25 cellular contexts compared by ENCODE assay signal in genomic region chr22:45769569-45770210, GRCh38.
DNase-seq lines count a peak whose midpoint lies in the region; ATAC-seq and TF ChIP-seq lines count a peak whose summit lies in the region.
"Had no signal": no experiment of that assay in that cellular context is flagged by ENCODE, and none has a peak within 500 bp of the region (broad histone marks: within the 10 kb centered on the region; RNA-seq: fewer than 3 reads in every experiment).

No MANE protein-coding gene starts in this region.

- H3K4me3 ChIP-seq in BJ (ENCODE audit: low read depth, low read length) (no peak overlapping the region), GM23248 (no peak overlapping the region)
- H3K4me3 ChIP-seq: body of pancreas, coronary artery, lung, SJSA1, transverse colon had no signal

- CTCF ChIA-PET in BJ (lab: Yijun Ruan, JAX) = interaction anchor here (0.8 to 1.9 kb wide), 2 partner anchors 16 to 38 kb away, joined by 3 to 4 read pairs; no protein-coding TSS in a partner anchor

- H3K36me3 ChIP-seq in BJ (ENCODE audit: control insufficient read depth, insufficient read depth, low read length) (peaks cover 1% of the 10 kb centered on the region; the same call in 1 of the 2 replicates), GM23248 (ENCODE audit: low read depth) (peaks cover 21% of the 10 kb centered on the region)
- H3K36me3 ChIP-seq: transverse colon had no signal

- DNase-seq in BJ (ENCODE audit: low read depth) (peak; percentile 50), GM23248 (peak; percentile 19), RPMI8226 (peak; percentile 58), mesothelial cell of epicardium (ENCODE audit: low spot score in 2 of 2, unreplicated experiment in 2 of 2) (no peak), amygdala (lab: John Stamatoyannopoulos, UW) (no peak), NCI-H2107 treated with DMSO at 0.1 percent for 48 hours (lab: John Stamatoyannopoulos, UW; ENCODE audit: unreplicated experiment) (no peak)
- DNase-seq in naive thymus-derived CD8-positive, alpha-beta T cell = no peak
- DNase-seq: activated CD8-positive, alpha-beta T cell treated with anti-CD3 and anti-CD28 coated beads, Interleukin-2, amount 10 ng/mL, durations not matched to agents 7 days and 5 days; activated naive CD8-positive, alpha-beta T cell treated with anti-CD3 and anti-CD28 coated beads for 36 hours; body of pancreas; islet precursor cell; natural killer cell; NCI-H1092; NCI-H2081; NCI-H510A; stimulated activated naive CD8-positive, alpha-beta T cell treated with anti-CD3 and anti-CD28 coated beads, Interleukin-15, Interleukin-2, amounts not matched to agents 100 U/mL and 50 U/mL, for 24 hours; T-helper 9 cell; transverse colon had no signal

- H3K4me1 Mint-ChIP-seq in mesothelial cell of epicardium = peaks cover 22% of the 10 kb centered on the region
- peaks cover 3 to 19% (median 13%) of the 10 kb centered on the region in 4 donors for H3K4me1 Mint-ChIP-seq in naive thymus-derived CD8-positive, alpha-beta T cell

- 21 to 33% methylated on average over 3 of the region's 3 CpGs for WGBS in GM23248 (ENCODE audit: low coverage in 1 of 2, low lambda C conversion rate in 2 of 2, missing lambda C conversion rate in 2 of 2), 2 experiments

- peaks cover 98% of the 10 kb centered on the region for H3K79me2 ChIP-seq in GM23248 (ENCODE audit: insufficient read depth)
- H3K79me2 ChIP-seq: parathyroid adenoma had no signal

- H4K20me1 ChIP-seq in GM23248 (ENCODE audit: insufficient read depth) = no peaks in the 10 kb centered on the region; the same call in 1 of the 2 replicates

- H3K9ac ChIP-seq in GM23248 = no peak overlapping the region
- H3K9ac ChIP-seq: parathyroid adenoma had no signal

- H3K9me2 ChIP-seq in GM23248 (ENCODE audit: insufficient read depth) = no peaks in the 10 kb centered on the region

- no peaks in the 10 kb centered on the region for H3K27me3 Mint-ChIP-seq in mesothelial cell of epicardium (ENCODE audit: low read depth)
- no peaks in the 10 kb centered on the region for H3K27me3 Mint-ChIP-seq in naive thymus-derived CD8-positive, alpha-beta T cell
- H3K27me3 Mint-ChIP-seq: activated naive CD8-positive, alpha-beta T cell treated with anti-CD3 and anti-CD28 coated beads for 36 hours had no signal

- peaks cover 9% of the 10 kb centered on the region; the same call in 1 of the 2 replicates for H3F3A ChIP-seq in GM23248 (ENCODE audit: insufficient read depth)

- H3K4me2 ChIP-seq in GM23248 (ENCODE audit: unreplicated experiment) = no peak overlapping the region

- H3K27ac Mint-ChIP-seq in mesothelial cell of epicardium = peak overlapping the region; percentile 84
- peak overlapping the region in 2 of 10 donors; percentile 2 to 72 for H3K27ac Mint-ChIP-seq in naive thymus-derived CD8-positive, alpha-beta T cell
- H3K27ac Mint-ChIP-seq: activated CD8-positive, alpha-beta T cell treated with anti-CD3 and anti-CD28 coated beads, Interleukin-2, amount 10 ng/mL, durations not matched to agents 7 days and 5 days; activated naive CD8-positive, alpha-beta T cell treated with anti-CD3 and anti-CD28 coated beads for 36 hours had no signal

- TF ChIP-seq CTCF in BJ (IDR thresholded peaks at IDR 0.05; ENCODE audit: insufficient read depth, low read depth, low read length) (no peak), mesothelial cell of epicardium (IDR thresholded peaks at IDR 0.05; ENCODE audit: unreplicated experiment) (no peak)

- ATAC-seq in naive thymus-derived CD8-positive, alpha-beta T cell = no peak
- no peak for ATAC-seq in HG02798 (IDR thresholded peaks at IDR 0.05; ENCODE audit: poor library complexity, unreplicated experiment)
- ATAC-seq: activated CD4-positive, CD25-positive, alpha-beta regulatory T cell treated with anti-CD3 and anti-CD28 coated beads, Interleukin-2, amount 50 U/mL, for 24 hours; activated CD8-positive, alpha-beta T cell treated with anti-CD3 and anti-CD28 coated beads, Interleukin-2, amount 10 ng/mL, durations not matched to agents 7 days and 5 days; body of pancreas; natural killer cell; sciatic nerve; stimulated activated naive CD8-positive, alpha-beta T cell treated with anti-CD3 and anti-CD28 coated beads, Interleukin-15, Interleukin-2, amounts not matched to agents 100 U/mL and 50 U/mL, for 24 hours had no signal

- no peaks in the 10 kb centered on the region for H3K9me3 ChIP-seq in GM23248 (ENCODE audit: low read depth)
- H3K9me3 ChIP-seq: body of pancreas, SJSA1, transverse colon had no signal

- no peaks in the 10 kb centered on the region for H3K4me1 ChIP-seq in GM23248 (ENCODE audit: insufficient read depth)
- H3K4me1 ChIP-seq: body of pancreas, parathyroid adenoma, SJSA1, transverse colon had no signal

- H3K27me3 ChIP-seq in BJ (ENCODE audit: control insufficient read depth, insufficient read depth, low read length) (no peaks in the 10 kb centered on the region), GM23248 (replicated peaks; ENCODE audit: insufficient read depth) (no peaks in the 10 kb centered on the region)
- H3K27me3 ChIP-seq: body of pancreas, SJSA1, transverse colon had no signal

- H3K36me3 Mint-ChIP-seq in mesothelial cell of epicardium = peaks cover 44% of the 10 kb centered on the region
- H3K36me3 Mint-ChIP-seq in naive thymus-derived CD8-positive, alpha-beta T cell = peaks cover 6 to 54% (median 34%) of the 10 kb centered on the region in 3 donors
- H3K36me3 Mint-ChIP-seq: natural killer cell had no signal

- no peak overlapping the region for H3K4me3 Mint-ChIP-seq in mesothelial cell of epicardium
- H3K4me3 Mint-ChIP-seq in naive thymus-derived CD8-positive, alpha-beta T cell = no peak overlapping the region
- H3K4me3 Mint-ChIP-seq: activated CD8-positive, alpha-beta T cell treated with anti-CD3 and anti-CD28 coated beads, Interleukin-2, amount 10 ng/mL, durations not matched to agents 7 days and 5 days; activated naive CD8-positive, alpha-beta T cell treated with anti-CD3 and anti-CD28 coated beads for 36 hours; natural killer cell had no signal

- H3K27ac ChIP-seq in GM23248 = no peak overlapping the region
- H3K27ac ChIP-seq: body of pancreas, coronary artery, parathyroid adenoma, SJSA1, transverse colon had no signal

- in situ Hi-C loops in GM23248 (cut with MboI) = no loop called here

- H3K9me3 Mint-ChIP-seq in mesothelial cell of epicardium = no peaks in the 10 kb centered on the region
- peaks cover 0 to 4% (median 0%) of the 10 kb centered on the region in 9 donors for H3K9me3 Mint-ChIP-seq in naive thymus-derived CD8-positive, alpha-beta T cell
- H3K9me3 Mint-ChIP-seq: natural killer cell had no signal

- H2AFZ ChIP-seq in GM23248 = no peak overlapping the region
- H2AFZ ChIP-seq: parathyroid adenoma had no signal

- POLR2A ChIA-PET in BJ (lab: Charles Lee) = no interaction called here
- POLR2A ChIA-PET in naive thymus-derived CD8-positive, alpha-beta T cell (lab: Charles Lee) = no interaction called here

Comparison
In these comparisons a context has a peak if more than half of its experiments do, and no peak if none do; other contexts are left out.
1. DNase-seq: peak in BJ (single experiment), GM23248 (single experiment) and RPMI8226 (single experiment); none in mesothelial cell of epicardium (0 of 2), naive thymus-derived CD8-positive, alpha-beta T cell (0 of 10), amygdala (0 of 56) and NCI-H2107 treated with DMSO at 0.1 percent for 48 hours (single experiment).